14 cellular contexts compared by ENCODE assay signal in the genomic region with DNA sequence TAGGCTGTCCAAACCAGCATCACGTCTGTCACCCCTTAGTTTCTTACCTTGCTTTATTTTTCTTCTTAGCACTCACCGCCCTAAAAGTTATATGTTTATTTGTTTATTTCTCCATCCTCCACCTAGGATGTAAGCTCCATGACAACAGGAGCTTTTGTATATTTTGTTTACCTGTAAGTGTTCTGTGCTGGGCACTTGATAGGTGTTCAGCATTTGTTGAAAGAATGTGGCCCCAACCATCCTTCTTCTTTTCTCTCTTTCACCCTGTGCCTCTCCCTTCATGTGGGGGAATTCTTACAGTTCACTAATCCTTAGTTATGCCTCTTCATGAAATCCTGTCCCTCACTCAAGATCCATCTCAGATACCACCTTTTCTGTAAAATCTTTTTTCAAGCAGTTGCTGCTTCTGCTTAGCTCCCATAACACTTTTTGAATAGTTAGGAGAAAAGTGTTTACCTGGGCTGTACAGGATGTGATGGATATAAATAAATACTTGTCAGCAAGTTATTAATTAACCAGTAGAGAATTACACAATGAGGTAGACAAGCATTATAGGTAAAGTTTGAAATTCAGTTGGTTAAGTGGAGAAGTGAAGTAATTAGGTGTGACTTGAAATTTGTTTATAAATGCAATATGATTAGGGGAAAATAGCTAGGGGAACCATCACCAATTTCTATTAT. TPM values are rescaled to one million over a fixed set of nuclear protein-coding genes. Genes with fewer than 3 reads are reported as not detected.
DNase-seq lines count a peak whose midpoint lies in the region; TF ChIP-seq lines count a peak whose summit lies in the region.
"Had no signal": no experiment of that assay in that cellular context is flagged by ENCODE, and none has a peak within 500 bp of the region (broad histone marks: within the 10 kb centered on the region; RNA-seq: fewer than 3 reads in every experiment).

No MANE protein-coding gene starts in this region.

- H3K79me2 ChIP-seq in smooth muscle cell (ENCODE audit: low read depth), result peaks cover 100% of the 10 kb centered on the region

- no peaks in the 10 kb centered on the region for H3K36me3 ChIP-seq in smooth muscle cell (ENCODE audit: low read depth)
- H3K36me3 ChIP-seq: BE2C had no signal

- CTCF ChIA-PET in activated naive CD4-positive, alpha-beta T cell treated with anti-CD3 and anti-CD28 coated beads, Interleukin-2, amount 10 ng/mL, durations not matched to agents 7 days and 5 days (lab: Charles Lee), result interaction anchor here (0.7 to 1.7 kb wide), 5 partner anchors 11 to 325 kb away, joined by 3 to 7 read pairs (median 3); no protein-coding TSS in a partner anchor
- CTCF ChIA-PET in activated CD4-positive, alpha-beta memory T cell treated with anti-CD3 and anti-CD28 coated beads, Interleukin-2, amount 10 ng/mL, durations not matched to agents 7 days and 5 days (lab: Charles Lee), result interaction anchor here (0.9 to 2.7 kb wide), 3 partner anchors 8 to 325 kb away, joined by 3 to 8 read pairs (median 7); a partner anchor contains a TSS

- peaks cover 26% of the 10 kb centered on the region for H3K4me1 ChIP-seq in smooth muscle cell (ENCODE audit: low read depth)
- H3K4me1 ChIP-seq: BE2C had no signal

- H2AFZ ChIP-seq in smooth muscle cell (ENCODE audit: low read depth), result no peak overlapping the region

- no peak overlapping the region for H3K4me3 Mint-ChIP-seq in activated naive CD4-positive, alpha-beta T cell treated with anti-CD3 and anti-CD28 coated beads, Interleukin-2, amount 10 ng/mL, durations not matched to agents 7 days and 5 days
- H3K4me3 Mint-ChIP-seq in activated CD4-positive, alpha-beta memory T cell treated with anti-CD3 and anti-CD28 coated beads, Interleukin-2, amount 10 ng/mL, durations not matched to agents 7 days and 5 days, result no peak overlapping the region
- H3K4me3 Mint-ChIP-seq: activated CD8-positive, alpha-beta memory T cell treated with anti-CD3 and anti-CD28 coated beads, Interleukin-2, amount 10 ng/mL, durations not matched to agents 7 days and 5 days; activated naive CD4-positive, alpha-beta T cell treated with anti-CD3 and anti-CD28 coated beads for 36 hours had no signal

- no peaks in the 10 kb centered on the region for H3K9me3 ChIP-seq in smooth muscle cell (replicated peaks; ENCODE audit: low read depth)
- H3K9me3 ChIP-seq: BE2C had no signal

- peak overlapping the region; percentile 52 for H3K27ac ChIP-seq in smooth muscle cell (ENCODE audit: low read depth)

- peaks cover 3% of the 10 kb centered on the region for H3F3A ChIP-seq in smooth muscle cell (ENCODE audit: low read depth)

- no peak overlapping the region for H3K9ac ChIP-seq in smooth muscle cell (ENCODE audit: low read depth)

- no peaks in the 10 kb centered on the region for H3K27me3 Mint-ChIP-seq in activated naive CD4-positive, alpha-beta T cell treated with anti-CD3 and anti-CD28 coated beads, Interleukin-2, amount 10 ng/mL, durations not matched to agents 7 days and 5 days
- no peaks in the 10 kb centered on the region for H3K27me3 Mint-ChIP-seq in activated CD4-positive, alpha-beta memory T cell treated with anti-CD3 and anti-CD28 coated beads, Interleukin-2, amount 10 ng/mL, durations not matched to agents 7 days and 5 days
- H3K27me3 Mint-ChIP-seq: activated CD8-positive, alpha-beta memory T cell treated with anti-CD3 and anti-CD28 coated beads, Interleukin-2, amount 10 ng/mL, durations not matched to agents 7 days and 5 days had no signal

- peaks cover 30% of the 10 kb centered on the region for H3K4me1 Mint-ChIP-seq in activated naive CD4-positive, alpha-beta T cell treated with anti-CD3 and anti-CD28 coated beads, Interleukin-2, amount 10 ng/mL, durations not matched to agents 7 days and 5 days
- peaks cover 26% of the 10 kb centered on the region for H3K4me1 Mint-ChIP-seq in activated CD4-positive, alpha-beta memory T cell treated with anti-CD3 and anti-CD28 coated beads, Interleukin-2, amount 10 ng/mL, durations not matched to agents 7 days and 5 days

- no peaks in the 10 kb centered on the region for H3K9me3 Mint-ChIP-seq in activated naive CD4-positive, alpha-beta T cell treated with anti-CD3 and anti-CD28 coated beads, Interleukin-2, amount 10 ng/mL, durations not matched to agents 7 days and 5 days
- H3K9me3 Mint-ChIP-seq in activated CD4-positive, alpha-beta memory T cell treated with anti-CD3 and anti-CD28 coated beads, Interleukin-2, amount 10 ng/mL, durations not matched to agents 7 days and 5 days, result no peaks in the 10 kb centered on the region
- H3K9me3 Mint-ChIP-seq: activated naive CD4-positive, alpha-beta T cell treated with anti-CD3 and anti-CD28 coated beads for 36 hours had no signal

- WGBS in smooth muscle cell (ENCODE audit: low lambda C conversion rate), result 84% methylated on average over 2 of the region's 2 CpGs

- H3K27ac Mint-ChIP-seq in activated naive CD4-positive, alpha-beta T cell treated with anti-CD3 and anti-CD28 coated beads, Interleukin-2, amount 10 ng/mL, durations not matched to agents 7 days and 5 days, result no peak overlapping the region
- no peak overlapping the region for H3K27ac Mint-ChIP-seq in activated CD4-positive, alpha-beta memory T cell treated with anti-CD3 and anti-CD28 coated beads, Interleukin-2, amount 10 ng/mL, durations not matched to agents 7 days and 5 days
- H3K27ac Mint-ChIP-seq: activated CD8-positive, alpha-beta memory T cell treated with anti-CD3 and anti-CD28 coated beads, Interleukin-2, amount 10 ng/mL, durations not matched to agents 7 days and 5 days; activated naive CD4-positive, alpha-beta T cell treated with anti-CD3 and anti-CD28 coated beads for 36 hours had no signal

- no peak overlapping the region for H3K4me3 ChIP-seq in smooth muscle cell

- peaks cover 95% of the 10 kb centered on the region for H4K20me1 ChIP-seq in smooth muscle cell (ENCODE audit: low read depth)

- no peak for TF ChIP-seq CTCF in smooth muscle cell (IDR thresholded peaks at IDR 0.05; ENCODE audit: borderline replicate concordance, insufficient read depth, poor library complexity, severe bottlenecking)

- peaks cover 22% of the 10 kb centered on the region for H3K36me3 Mint-ChIP-seq in activated naive CD4-positive, alpha-beta T cell treated with anti-CD3 and anti-CD28 coated beads, Interleukin-2, amount 10 ng/mL, durations not matched to agents 7 days and 5 days
- peaks cover 23% of the 10 kb centered on the region for H3K36me3 Mint-ChIP-seq in activated CD4-positive, alpha-beta memory T cell treated with anti-CD3 and anti-CD28 coated beads, Interleukin-2, amount 10 ng/mL, durations not matched to agents 7 days and 5 days (ENCODE audit: low read depth)

- POLR2A ChIA-PET in activated CD4-positive, alpha-beta memory T cell treated with anti-CD3 and anti-CD28 coated beads, Interleukin-2, amount 10 ng/mL, durations not matched to agents 7 days and 5 days (lab: Charles Lee), result interaction anchor here (0.6 to 2.3 kb wide), 2 partner anchors 10 to 343 kb away, joined by 3 to 11 read pairs; a partner anchor contains a TSS

- DNase-seq in DMS53 (lab: John Stamatoyannopoulos, UW) (peak; percentile 77), HT-29 (ENCODE audit: low spot score) (peak; percentile 34), kidney glomerular epithelial cell (lab: John Stamatoyannopoulos, UW) (peak; percentile 62), smooth muscle cell (lab: John Stamatoyannopoulos, UW; ENCODE audit: unreplicated experiment) (no peak), COLO668 (lab: John Stamatoyannopoulos, UW; ENCODE audit: unreplicated experiment) (no peak), NCI-H2171 (lab: John Stamatoyannopoulos, UW) (no peak)
- no peak for DNase-seq in activated naive CD4-positive, alpha-beta T cell treated with anti-CD3 and anti-CD28 coated beads, Interleukin-2, amount 10 ng/mL, durations not matched to agents 7 days and 5 days
- DNase-seq in activated CD4-positive, alpha-beta memory T cell treated with anti-CD3 and anti-CD28 coated beads, Interleukin-2, amount 10 ng/mL, durations not matched to agents 7 days and 5 days, result no peak
- DNase-seq: activated CD8-positive, alpha-beta memory T cell treated with anti-CD3 and anti-CD28 coated beads, Interleukin-2, amount 10 ng/mL, durations not matched to agents 7 days and 5 days; activated naive CD4-positive, alpha-beta T cell treated with anti-CD3 and anti-CD28 coated beads for 36 hours; BE2C; H7; NK-92 treated with Interleukin-12 subunit alpha and Interleukin-12 subunit beta, amount 100 ng/mL, for 24 hours; occipital lobe had no signal

- H3K4me2 ChIP-seq in smooth muscle cell, result peak overlapping the region; percentile 94

- no peaks in the 10 kb centered on the region for H3K27me3 ChIP-seq in smooth muscle cell (ENCODE audit: low read depth)

RNA-seq across cellular contexts. Expression of a gene that starts 9.7 kb away (rescaled TPM):
- total RNA-seq in HT-29 (2014; rRNA removed; shearing (Covaris generic)), result 63.1 and 68.2 TPM in 2 replicates
- total RNA-seq in smooth muscle cell, result 165 and 174 TPM in 2 replicates
- 25.7 and 27.6 TPM in 2 replicates for polyA plus RNA-seq in smooth muscle cell
- total RNA-seq in activated CD4-positive, alpha-beta memory T cell treated with anti-CD3 and anti-CD28 coated beads, Interleukin-2, amount 10 ng/mL, durations not matched to agents 7 days and 5 days, result 10 to 100 TPM; 37.7 to 38.0 TPM

Comparison
In these comparisons a context has a peak if more than half of its experiments do, and no peak if none do; other contexts are left out.
1. DNase-seq: peak in DMS53 (single experiment), HT-29 (single experiment) and kidney glomerular epithelial cell (single experiment); none in smooth muscle cell (single experiment), activated naive CD4-positive, alpha-beta T cell treated with anti-CD3 and anti-CD28 coated beads, Interleukin-2, amount 10 ng/mL, durations not matched to agents 7 days and 5 days (single experiment), activated CD4-positive, alpha-beta memory T cell treated with anti-CD3 and anti-CD28 coated beads, Interleukin-2, amount 10 ng/mL, durations not matched to agents 7 days and 5 days (single experiment), COLO668 (single experiment) and NCI-H2171 (single experiment).